22 cellular contexts compared by ENCODE assay signal in genomic region chr2:161594445-161594844, GRCh38. TPM values are rescaled to one million over a fixed set of nuclear protein-coding genes. Genes with fewer than 3 reads are reported as not detected.
DNase-seq lines count a peak whose midpoint lies in the region; ATAC-seq, FAIRE-seq and TF ChIP-seq lines count a peak whose summit lies in the region.
"Had no signal": no experiment of that assay in that cellular context is flagged by ENCODE, and none has a peak within 500 bp of the region (broad histone marks: within the 10 kb centered on the region; RNA-seq: fewer than 3 reads in every experiment).

No MANE protein-coding gene starts in this region.

- no peak overlapping the region for H2AFZ ChIP-seq in neuronal stem cell (ENCODE audit: low read length)

- no peak for DNase-seq in bronchial epithelial cell (ENCODE audit: low read depth)
- DNase-seq in left lobe of liver (ENCODE audit: low spot score): no peak
- no peak for DNase-seq in neuronal stem cell (ENCODE audit: low spot score)
- no peak for DNase-seq in heart right ventricle
- no peak for DNase-seq in NCI-H82 treated with DMSO at 0.1 percent for 48 hours (lab: John Stamatoyannopoulos, UW; ENCODE audit: unreplicated experiment)
- DNase-seq: Caco-2; CD4-positive, CD25-positive, alpha-beta regulatory T cell; CD8-positive, alpha-beta T cell; DMS153; DND-41; GOT3; H7; HCEC 1CT had no signal

- H2BK12ac ChIP-seq in neuronal stem cell (ENCODE audit: low read length): no peak overlapping the region

- ATAC-seq in left lobe of liver: peak; percentile 86
- ATAC-seq in GM19035 (IDR thresholded peaks at IDR 0.05; ENCODE audit: unreplicated experiment): no peak
- ATAC-seq in heart right ventricle: no peak
- ATAC-seq: CD8-positive, alpha-beta T cell had no signal

- H2BK120ac ChIP-seq in neuronal stem cell (ENCODE audit: low read depth, low read length): no peak overlapping the region

- peak overlapping the region; percentile 29 for H3K23ac ChIP-seq in neuronal stem cell (ENCODE audit: low read depth, low read length, poor library complexity)

- no peak overlapping the region for H4K8ac ChIP-seq in neuronal stem cell (ENCODE audit: low read depth, low read length)

- H3K4me1 ChIP-seq in neuronal stem cell (ENCODE audit: control insufficient read depth in 2 of 2, insufficient read depth in 1 of 2, low read depth in 1 of 2, low read length in 2 of 2) (no peaks in the 10 kb centered on the region), heart right ventricle (no peaks in the 10 kb centered on the region)
- H3K4me1 ChIP-seq: BLaER1, Caco-2 had no signal

- H3K79me1 ChIP-seq in neuronal stem cell (ENCODE audit: low read depth, low read length): no peaks in the 10 kb centered on the region

- H3K14ac ChIP-seq in neuronal stem cell (ENCODE audit: low read length): peak overlapping the region; percentile 14

- H3K9ac ChIP-seq in neuronal stem cell (ENCODE audit: low read depth, low read length, poor library complexity): no peak overlapping the region
- H3K9ac ChIP-seq: BLaER1 had no signal

- intact Hi-C loops in heart right ventricle (cut with DNase I): no loop called here

- H3K18ac ChIP-seq in neuronal stem cell (ENCODE audit: low read length): no peak overlapping the region

- TF ChIP-seq CTCF in bronchial epithelial cell (IDR thresholded peaks at IDR 0.05; ENCODE audit: insufficient read depth, low read length, severe bottlenecking) (no peak), heart right ventricle (IDR thresholded peaks at IDR 0.05) (no peak)

- no peak overlapping the region for H2AK5ac ChIP-seq in neuronal stem cell (ENCODE audit: low read depth, low read length)

- H3K4me3 ChIP-seq in bronchial epithelial cell (ENCODE audit: low read depth, low read length): no peak overlapping the region
- H3K4me3 ChIP-seq in neuronal stem cell (ENCODE audit: low read length in 2 of 2): no peak overlapping the region
- H3K4me3 ChIP-seq in heart right ventricle: no peak overlapping the region
- H3K4me3 ChIP-seq: BLaER1 had no signal

- no peak overlapping the region for H2BK5ac ChIP-seq in neuronal stem cell (ENCODE audit: low read length)

- H3K27ac ChIP-seq in neuronal stem cell (replicated peaks; ENCODE audit: low read length) (no peak overlapping the region), heart right ventricle (no peak overlapping the region)
- H3K27ac ChIP-seq: BLaER1, C4-2B had no signal

- H3K4ac ChIP-seq in neuronal stem cell (ENCODE audit: low read length): no peak overlapping the region

- no peak overlapping the region for H3K4me2 ChIP-seq in neuronal stem cell (ENCODE audit: insufficient read depth, low read length, poor library complexity, severe bottlenecking)
- H3K4me2 ChIP-seq: BLaER1 had no signal

- H3K36me3 ChIP-seq in bronchial epithelial cell (ENCODE audit: control insufficient read depth, insufficient read depth, low read length) (no peaks in the 10 kb centered on the region), neuronal stem cell (replicated peaks in 1 of 2; ENCODE audit: control insufficient read depth in 2 of 2, insufficient read depth in 2 of 2, low read length in 2 of 2) (no peaks in the 10 kb centered on the region), heart right ventricle (no peaks in the 10 kb centered on the region)
- H3K36me3 ChIP-seq: BLaER1 had no signal

- peak; percentile 28 for FAIRE-seq in bronchial epithelial cell (lab: Jason Lieb, UNC)
- FAIRE-seq: A204.1, G401.6, GM12892, GM19239 had no signal

- WGBS in neuronal stem cell (ENCODE audit: extremely low coverage in 2 of 2, insufficient read length in 2 of 2, insufficient replicate concordance in 1 of 2), 2 donors: no CpG with 5 or more reads among the region's 4 CpGs
- 84 to 87% methylated on average over 4 of the region's 4 CpGs for WGBS in heart right ventricle, 2 donors

- no peak overlapping the region for H4K91ac ChIP-seq in neuronal stem cell (ENCODE audit: low read depth, low read length, poor library complexity)

- no peaks in the 10 kb centered on the region for H3K9me3 ChIP-seq in neuronal stem cell (replicated peaks in 1 of 2; ENCODE audit: control insufficient read depth in 2 of 2, insufficient read depth in 1 of 2, low read depth in 1 of 2, low read length in 2 of 2)
- no peaks in the 10 kb centered on the region for H3K9me3 ChIP-seq in heart right ventricle
- H3K9me3 ChIP-seq: BLaER1, Caco-2 had no signal

- H3K27me3 ChIP-seq in bronchial epithelial cell (ENCODE audit: control insufficient read depth, insufficient read depth, low read length): no peaks in the 10 kb centered on the region
- H3K27me3 ChIP-seq in neuronal stem cell (ENCODE audit: control insufficient read depth in 3 of 3, insufficient read depth in 3 of 3, low read depth in 1 of 3, low read length in 3 of 3): no peaks in the 10 kb centered on the region
- H3K27me3 ChIP-seq in heart right ventricle: peaks cover 0 to 6% (median 0%) of the 10 kb centered on the region in 7 donors
- H3K27me3 ChIP-seq: BLaER1 had no signal

- H2BK15ac ChIP-seq in neuronal stem cell (ENCODE audit: low read length): no peak overlapping the region

RNA-seq across cellular contexts. Expression of gene SLC4A10, which starts 29.8 kb away (rescaled TPM):
- not detected in 2 replicates for total RNA-seq in bronchial epithelial cell
- 0.15 TPM for total RNA-seq in left lobe of liver
- polyA plus RNA-seq in neuronal stem cell (2013, experiment 1 of 2): 0.20 TPM
- 0.25 TPM for polyA plus RNA-seq in neuronal stem cell (2013, experiment 2 of 2)
- not detected for total RNA-seq in heart right ventricle
- under 1 TPM in 1 of 2 donors, not detected in 1; under 0.01 TPM for polyA plus RNA-seq in heart right ventricle
- total RNA-seq: B cell; Caco-2; CD4-positive, CD25-positive, alpha-beta regulatory T cell had no signal
- polyA plus RNA-seq: AG04450 had no signal
